In the genomic region with DNA sequence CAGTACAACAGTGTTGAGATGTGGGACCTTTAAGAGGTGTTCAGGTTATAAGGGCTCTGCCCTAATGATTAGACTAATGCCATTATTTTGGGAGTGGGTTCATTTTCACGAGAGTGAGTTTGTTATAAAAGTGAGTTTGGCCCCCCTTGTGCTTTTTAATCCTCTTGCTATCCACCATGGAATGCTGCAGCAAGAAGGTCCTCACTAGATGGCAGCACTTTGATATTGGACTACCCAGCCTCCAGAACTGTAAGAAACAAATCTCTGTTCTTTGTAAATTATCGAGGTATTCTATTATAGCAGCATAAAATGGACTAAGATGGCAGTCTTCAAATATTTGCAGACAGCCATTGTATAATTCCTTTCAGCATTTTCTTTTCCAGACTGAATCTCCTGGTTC, we compare ENCODE assay signal across 9 cellular contexts.
DNase-seq lines count a peak whose midpoint lies in the region; ATAC-seq, FAIRE-seq and TF ChIP-seq lines count a peak whose summit lies in the region.
"Had no signal": no experiment of that assay in that cellular context is flagged by ENCODE, and none has a peak within 500 bp of the region (broad histone marks: within the 10 kb centered on the region; RNA-seq: fewer than 3 reads in every experiment).

No MANE protein-coding gene starts in this region.

- TF ChIP-seq RAD21 in HCT116 (IDR thresholded peaks at IDR 0.05; ENCODE audit: low read depth): peak; percentile 37

- H3K36me3 ChIP-seq in HCT116 (ENCODE audit: control insufficient read depth in 1 of 2, insufficient read depth in 2 of 2, low read length in 2 of 2) (no peaks in the 10 kb centered on the region), kidney epithelial cell (ENCODE audit: control insufficient read depth, insufficient read depth, low read length) (no peaks in the 10 kb centered on the region)
- H3K36me3 ChIP-seq: ovary had no signal

- no peak overlapping the region for H2AFZ ChIP-seq in HCT116 (ENCODE audit: low read depth, low read length, poor library complexity, severe bottlenecking)

- no TSS peak for BruUV-seq in HCT116 (replicated peaks; lab: Mats Ljungman, UMichigan)

- TF ChIP-seq POLR2A in HCT116 (IDR thresholded peaks at IDR 0.05; ENCODE audit: borderline replicate concordance, extremely low read depth, insufficient read depth, insufficient read length): no peak

- in situ Hi-C loops in Caki2 (cut with HindIII; ENCODE audit: low pct_unique_long_range_greater_than_20kb, low sequenced_read_pairs): no loop called here

- H3K4me1 ChIP-seq in HCT116 (ENCODE audit: control insufficient read depth in 1 of 2, insufficient read depth in 2 of 2, low read length in 2 of 2): no peaks in the 10 kb centered on the region

- POLR2A ChIA-PET in HCT116 (lab: Charles Lee): no interaction called here

- DNase-seq in Caki2 (ENCODE audit: low read depth) (peak; percentile 3), HCT116 (ENCODE audit: low read depth, low spot score) (peak; percentile 7), SK-N-DZ (ENCODE audit: low spot score) (peak; percentile 26), kidney epithelial cell (ENCODE audit: low read depth) (peak; percentile 5), GM19239 (ENCODE audit: insufficient read length, low spot score) (no peak), left cardiac atrium (no peak), cortex of kidney (lab: John Stamatoyannopoulos, UW) (no peak)

- H3K4me3 ChIP-seq in HCT116 (replicated peaks in 1 of 2; ENCODE audit: low read depth in 1 of 2, low read length in 2 of 2) (no peak overlapping the region), kidney epithelial cell (ENCODE audit: low read depth, low read length) (no peak overlapping the region)
- H3K4me3 ChIP-seq: ovary had no signal

- no peaks in the 10 kb centered on the region for H3K79me2 ChIP-seq in HCT116 (ENCODE audit: insufficient read depth, low read length)

- RAD21 ChIA-PET in HCT116 (lab: Charles Lee; ENCODE audit: low non-redundant PET in 1 of 2, low total read pairs in 2 of 2, uncharacterized antibody in 2 of 2, unreplicated experiment in 2 of 2): no interaction called here

- no peaks in the 10 kb centered on the region for H4K20me1 ChIP-seq in HCT116 (ENCODE audit: insufficient read depth)

- H3K9me3 ChIP-seq in HCT116 (ENCODE audit: control insufficient read depth in 1 of 2, insufficient read depth in 1 of 2, low read depth in 1 of 2, low read length in 2 of 2): no peaks in the 10 kb centered on the region
- H3K9me3 ChIP-seq: ovary had no signal

- 0 out of 2 replicates have a peak, but pooled peaks cover 5% of the 10 kb centered on the region for H3K27me3 ChIP-seq in HCT116 (ENCODE audit: insufficient read depth, low read length)
- H3K27me3 ChIP-seq in kidney epithelial cell (ENCODE audit: control insufficient read depth, insufficient read depth, low read length): peaks cover 3% of the 10 kb centered on the region
- H3K27me3 ChIP-seq: ovary had no signal

- no peak overlapping the region for H3K27ac ChIP-seq in HCT116 (ENCODE audit: low read depth, low read length)
- H3K27ac ChIP-seq: ovary had no signal

- CTCF ChIA-PET in HCT116 (lab: Charles Lee): no interaction called here

- FAIRE-seq in GM19239 (lab: Jason Lieb, UNC): no peak

- no peaks in the 10 kb centered on the region for H3K9me2 ChIP-seq in HCT116 (ENCODE audit: insufficient read depth)

- no peak overlapping the region for H3K9ac ChIP-seq in HCT116 (ENCODE audit: low read length)

- TF ChIP-seq CTCF in HCT116 (IDR thresholded peaks at IDR 0.05 in 2 of 3, conservative IDR thresholded peaks at IDR 0.05 in 1 of 3; ENCODE audit: borderline replicate concordance in 1 of 3, insufficient read depth in 1 of 3, low read depth in 2 of 3, low read length in 2 of 3): peak; percentile 15 to 51 (median 46); a peak in 5 of 6 replicates
- peak; percentile 46 for TF ChIP-seq CTCF in kidney epithelial cell (IDR thresholded peaks at IDR 0.05; ENCODE audit: insufficient read depth, low read length, poor library complexity, severe bottlenecking)

- H3K4me2 ChIP-seq in HCT116 (ENCODE audit: low read length): no peak overlapping the region

- ATAC-seq in HCT116 (peak; percentile 63), HG02884 (IDR thresholded peaks at IDR 0.05; ENCODE audit: unreplicated experiment) (no peak), left cardiac atrium (no peak)

- intact Hi-C loops in HCT116 (cut with micrococcal nuclease): no loop called here
- intact Hi-C loops in left cardiac atrium (cut with DNase I): no loop called here

TF ChIP-seq in HCT116, 20 proteins besides CTCF, POLR2A, EP300 and RAD21:
- TF ChIP-seq, protein P1, sequence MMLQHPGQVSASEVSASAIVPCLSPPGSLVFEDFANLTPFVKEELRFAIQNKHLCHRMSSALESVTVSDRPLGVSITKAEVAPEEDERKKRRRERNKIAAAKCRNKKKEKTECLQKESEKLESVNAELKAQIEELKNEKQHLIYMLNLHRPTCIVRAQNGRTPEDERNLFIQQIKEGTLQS (IDR thresholded peaks at IDR 0.05): no peak
- TF ChIP-seq ZFX (IDR thresholded peaks at IDR 0.05) (no peak), EZH2 (IDR thresholded peaks at IDR 0.05) (no peak), ZNF274 (IDR thresholded peaks at IDR 0.05; ENCODE audit: low read depth, low read length) (no peak), FOSL1 (IDR thresholded peaks at IDR 0.05; ENCODE audit: low read depth) (no peak), EGR1 (IDR thresholded peaks at IDR 0.05; ENCODE audit: low read depth) (no peak)

Comparison
In these comparisons a context has a peak if more than half of its experiments do, and no peak if none do; other contexts are left out.
1. DNase-seq: peak in Caki2 (single experiment), HCT116 (single experiment), SK-N-DZ (single experiment) and kidney epithelial cell (single experiment); none in GM19239 (single experiment), left cardiac atrium (single experiment) and cortex of kidney (single experiment).